14 cellular contexts compared by ENCODE assay signal in the genomic region with DNA sequence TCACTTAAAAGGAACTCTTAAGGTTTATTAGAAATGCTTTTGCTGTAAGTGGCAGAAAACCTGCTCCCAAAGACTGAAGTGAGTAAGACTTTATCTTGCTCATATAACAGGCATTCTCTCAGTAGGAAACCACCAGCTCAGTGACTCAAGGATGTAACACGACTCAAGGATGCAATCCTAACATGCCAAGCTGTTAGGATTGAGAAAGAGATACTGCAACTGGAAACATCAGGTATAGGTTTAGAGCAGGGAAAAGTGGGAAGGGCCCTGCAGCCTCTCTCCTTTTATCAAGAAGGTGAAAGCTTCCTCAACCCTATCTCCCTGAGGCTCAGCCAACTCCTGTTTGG. TPM values are rescaled to one million over a fixed set of nuclear protein-coding genes. Genes with fewer than 3 reads are reported as not detected.
DNase-seq lines count a peak whose midpoint lies in the region; TF ChIP-seq lines count a peak whose summit lies in the region.
"Had no signal": no experiment of that assay in that cellular context is flagged by ENCODE, and none has a peak within 500 bp of the region (broad histone marks: within the 10 kb centered on the region; RNA-seq: fewer than 3 reads in every experiment).

No MANE protein-coding gene starts in this region.

- no peak overlapping the region for H3K4me3 ChIP-seq in SJSA1
- H3K4me3 ChIP-seq in epithelial cell of proximal tubule (ENCODE audit: low read depth, low read length), result no peak overlapping the region
- H3K4me3 ChIP-seq: heart left ventricle had no signal

- peak; percentile 64 for DNase-seq in GM04504 (ENCODE audit: low read depth)
- DNase-seq in SJSA1 (ENCODE audit: low read depth in 1 of 2, low spot score in 2 of 2), result peak; percentile 39 to 53
- DNase-seq in epithelial cell of proximal tubule (ENCODE audit: low read depth), result peak; percentile 52
- peak; percentile 88 for DNase-seq in renal cortical epithelial cell (ENCODE audit: low read depth)
- no peak for DNase-seq in NOMO-1 treated with DMSO at 0.1 percent for 48 hours (lab: John Stamatoyannopoulos, UW; ENCODE audit: unreplicated experiment)
- DNase-seq in stimulated activated CD4-positive, alpha-beta T cell treated with anti-CD3 and anti-CD28 coated beads, Interleukin-4, amount 100 ng/mL, for 24 hours, result no peak
- DNase-seq in NCI-H510A treated with DMSO at 0.1 percent for 48 hours (lab: John Stamatoyannopoulos, UW), result no peak
- DNase-seq: activated CD4-positive, alpha-beta T cell treated with anti-CD3 and anti-CD28 coated beads, Interleukin-2, amount 10 ng/mL, durations not matched to agents 7 days and 5 days; activated effector memory CD4-positive, alpha-beta T cell treated with Interleukin-2 at 50 U/mL for 16 hours; heart left ventricle; NCI-H1092 treated with DMSO at 0.1 percent for 48 hours; NCI-H82; stimulated activated CD4-positive, alpha-beta T cell treated with anti-CD3 and anti-CD28 coated beads, Interleukin-4, amount 100 ng/mL, for 1 hour; stimulated activated naive CD8-positive, alpha-beta T cell treated with anti-CD3 and anti-CD28 coated beads, Interleukin-15, amount 100 ng/mL, for 72 hours had no signal

- H3K36me3 ChIP-seq in SJSA1, result no peaks in the 10 kb centered on the region
- H3K36me3 ChIP-seq: heart left ventricle had no signal

- H3K4me1 ChIP-seq in SJSA1 (replicated peaks), result peaks cover 20% of the 10 kb centered on the region
- H3K4me1 ChIP-seq: heart left ventricle had no signal

- peak overlapping the region; percentile 86 for H3K27ac ChIP-seq in SJSA1
- H3K27ac ChIP-seq: heart left ventricle had no signal

- no peaks in the 10 kb centered on the region for H3K27me3 ChIP-seq in SJSA1 (replicated peaks)

- no peaks in the 10 kb centered on the region for H3K9me3 ChIP-seq in SJSA1 (replicated peaks)
- H3K9me3 ChIP-seq: heart left ventricle had no signal

- TF ChIP-seq CTCF in epithelial cell of proximal tubule (conservative IDR thresholded peaks at IDR 0.05; ENCODE audit: low read depth, low read length), result no peak

RNA-seq across cellular contexts. Expression of a gene that starts 11.9 kb away (rescaled TPM):
- 0.60 and 0.63 TPM in 2 replicates for total RNA-seq in SJSA1 (2014; rRNA removed; shearing (Covaris generic))
- 10.7 and 23.2 TPM in 2 replicates for total RNA-seq in epithelial cell of proximal tubule
- total RNA-seq in renal cortical epithelial cell, result 18.1 and 43.9 TPM in 2 replicates

Comparison
In these comparisons a context has a peak if more than half of its experiments do, and no peak if none do; other contexts are left out.
1. DNase-seq: peak in GM04504 (single experiment), SJSA1 (2 of 2), epithelial cell of proximal tubule (single experiment) and renal cortical epithelial cell (single experiment); none in NOMO-1 treated with DMSO at 0.1 percent for 48 hours (single experiment), stimulated activated CD4-positive, alpha-beta T cell treated with anti-CD3 and anti-CD28 coated beads, Interleukin-4, amount 100 ng/mL, for 24 hours (single experiment) and NCI-H510A treated with DMSO at 0.1 percent for 48 hours (single experiment).